25 cellular contexts compared by ENCODE assay signal in genomic region chr1:236468625-236469024, GRCh38.
"Had no signal": no experiment of that assay in that cellular context is flagged by ENCODE, and none has a peak within 500 bp of the region (broad histone marks: within the 10 kb centered on the region; RNA-seq: fewer than 3 reads in every experiment).

No MANE protein-coding gene starts in this region.

- DNase-seq: hypothalamus; islet precursor cell; left ventricle myocardium inferior; mesendoderm; midbrain; mucosa of descending colon; naive thymus-derived CD4-positive, alpha-beta T cell; ovary; stimulated activated CD4-positive, alpha-beta T cell treated with anti-CD3 and anti-CD28 coated beads, Interleukin-12 subunit alpha, Interleukin-12 subunit beta, amount 100 ng/mL, for 4 hours; stimulated activated CD4-positive, alpha-beta T cell treated with anti-CD3 and anti-CD28 coated beads, Interleukin-15, amount 100 ng/mL, for 24 hours; stimulated activated CD4-positive, alpha-beta T cell treated with anti-CD3 and anti-CD28 coated beads, Interleukin-2, amount 100 ng/mL, for 24 hours; stimulated activated CD4-positive, alpha-beta T cell treated with anti-CD3 and anti-CD28 coated beads, Interleukin-4, amount 100 ng/mL, for 1 hour; stimulated activated naive B cell treated with anti-CD40 and anti-IgM and Interleukin-4, amounts not matched to agents 10 μg/mL and 1 μg/mL and 100 μg/mL, for 72 hours; stimulated activated naive CD8-positive, alpha-beta T cell treated with anti-CD3 and anti-CD28 coated beads, Interleukin-15, Interleukin-2, amounts not matched to agents 100 U/mL and 50 U/mL, for 24 hours; stomach; testis; thyroid gland; transverse colon; upper lobe of right lung had no signal

- H3K9me3 Mint-ChIP-seq: natural killer cell treated with Interleukin-12 subunit alpha and Interleukin-12 subunit beta and Interleukin-15 and Interleukin-18, amount 100 ng/mL, for 72 hours; stimulated activated naive B cell treated with anti-CD40 and anti-IgM and Interleukin-4, amounts not matched to agents 10 μg/mL and 1 μg/mL and 100 μg/mL, for 72 hours had no signal

- H3K4me3 Mint-ChIP-seq: naive thymus-derived CD4-positive, alpha-beta T cell; natural killer cell treated with Interleukin-12 subunit alpha and Interleukin-12 subunit beta and Interleukin-15 and Interleukin-18, amount 100 ng/mL, for 72 hours; stimulated activated naive B cell treated with anti-CD40 and anti-IgM and Interleukin-4, amounts not matched to agents 10 μg/mL and 1 μg/mL and 100 μg/mL, for 72 hours had no signal

- ATAC-seq: mucosa of descending colon; naive thymus-derived CD4-positive, alpha-beta T cell; natural killer cell treated with Interleukin-12 subunit alpha and Interleukin-12 subunit beta and Interleukin-15 and Interleukin-18, amount 100 ng/mL, for 72 hours; sciatic nerve; stimulated activated naive B cell treated with anti-CD40 and anti-IgM and Interleukin-4, amounts not matched to agents 10 μg/mL and 1 μg/mL and 100 μg/mL, for 72 hours; stimulated activated naive CD8-positive, alpha-beta T cell treated with anti-CD3 and anti-CD28 coated beads, Interleukin-15, Interleukin-2, amounts not matched to agents 100 U/mL and 50 U/mL, for 24 hours; upper lobe of right lung had no signal

- H3K27me3 Mint-ChIP-seq: progenitor cell of endocrine pancreas had no signal

- H3K36me3 Mint-ChIP-seq: natural killer cell treated with Interleukin-12 subunit alpha and Interleukin-12 subunit beta and Interleukin-15 and Interleukin-18, amount 100 ng/mL, for 72 hours had no signal

- H3K27me3 ChIP-seq: ovary, right atrium auricular region, stomach, testis, thyroid gland, transverse colon, upper lobe of right lung had no signal

- H3K4me3 ChIP-seq: left ventricle myocardium inferior, lung, mucosa of descending colon, ovary, right atrium auricular region, skin epidermis, stomach, testis, thyroid gland, transverse colon, upper lobe of right lung had no signal

- H3K27ac Mint-ChIP-seq: naive thymus-derived CD4-positive, alpha-beta T cell; natural killer cell treated with Interleukin-12 subunit alpha and Interleukin-12 subunit beta and Interleukin-15 and Interleukin-18, amount 100 ng/mL, for 72 hours; stimulated activated naive B cell treated with anti-CD40 and anti-IgM and Interleukin-4, amounts not matched to agents 10 μg/mL and 1 μg/mL and 100 μg/mL, for 72 hours had no signal

- H3K36me3 ChIP-seq: left ventricle myocardium inferior, ovary, right atrium auricular region, stomach, thyroid gland, transverse colon, upper lobe of right lung had no signal
